Comparison of ENCODE assay signal across 8 cellular contexts in genomic region chr14:101964297-101965144, GRCh38. TPM values are rescaled to one million over a fixed set of nuclear protein-coding genes. Genes with fewer than 3 reads are reported as not detected.
DNase-seq lines count a peak whose midpoint lies in the region; ATAC-seq and FAIRE-seq lines count a peak whose summit lies in the region.

TSS of gene DYNC1H1 (plus strand) at chr14:101964573. CDS start at chr14:101964692, 119 bp downstream.

- H3K79me1 ChIP-seq in neuronal stem cell (ENCODE audit: low read depth, low read length): peaks cover 16% of the 10 kb centered on the region

- DNase-seq in GM04504 (ENCODE audit: low read depth) (peak; percentile 75), NCI-H1092 (lab: John Stamatoyannopoulos, UW) (peak; percentile 93), SK-N-MC (ENCODE audit: low read depth, low spot score) (no peak), frontal cortex (ENCODE audit: low spot score in 2 of 2) (peak; percentile 92 to 96), neuronal stem cell (ENCODE audit: low spot score) (peak; percentile 89), stromal cell of bone marrow (ENCODE audit: low read depth) (peak; percentile 82)
- DNase-seq in activated naive CD4-positive, alpha-beta T cell treated with anti-CD3 and anti-CD28 coated beads for 36 hours: peak; percentile 86

- peaks cover 3% of the 10 kb centered on the region for H3K36me3 Mint-ChIP-seq in activated naive CD4-positive, alpha-beta T cell treated with anti-CD3 and anti-CD28 coated beads for 36 hours (ENCODE audit: low read depth)

- H3K27me3 Mint-ChIP-seq in activated naive CD4-positive, alpha-beta T cell treated with anti-CD3 and anti-CD28 coated beads for 36 hours (ENCODE audit: low read depth): no peaks in the 10 kb centered on the region

- peak within 1 kb of the TSS; percentile 88 for H2BK12ac ChIP-seq in neuronal stem cell (ENCODE audit: low read length)

- intact Hi-C loops in activated naive CD4-positive, alpha-beta T cell treated with anti-CD3 and anti-CD28 coated beads for 36 hours (cut with micrococcal nuclease): loop anchor here (1.0 to 10.0 kb wide), 10 partner anchors 16 to 630 kb away; partner anchors contain the start of genes HSP90AA1, PPP2R5C, RCOR1 and WDR20

- peak within 1 kb of the TSS; percentile 71 for H3K27ac Mint-ChIP-seq in activated naive CD4-positive, alpha-beta T cell treated with anti-CD3 and anti-CD28 coated beads for 36 hours

- H2AK5ac ChIP-seq in neuronal stem cell (ENCODE audit: low read depth, low read length): peak within 1 kb of the TSS; percentile 98

- peak within 1 kb of the TSS; percentile 99 for H3K18ac ChIP-seq in neuronal stem cell (ENCODE audit: low read length)

- no peak within 1 kb of the TSS for H4K8ac ChIP-seq in neuronal stem cell (ENCODE audit: low read depth, low read length)

- peak; percentile 89 for ATAC-seq in HG02571 (IDR thresholded peaks at IDR 0.05; ENCODE audit: unreplicated experiment)

- no peak within 1 kb of the TSS for H2BK120ac ChIP-seq in neuronal stem cell (ENCODE audit: low read depth, low read length)

- WGBS in neuronal stem cell (ENCODE audit: extremely low coverage in 2 of 2, insufficient read length in 2 of 2, insufficient replicate concordance in 1 of 2), 2 donors: no CpG with 5 or more reads among the region's 108 CpGs

- peaks cover 27% of the 10 kb centered on the region for H3K36me3 ChIP-seq in SK-N-MC (ENCODE audit: insufficient read depth, low read length)
- peaks cover under 1 to 31% of the 10 kb centered on the region in 2 donors for H3K36me3 ChIP-seq in neuronal stem cell (replicated peaks in 1 of 2; ENCODE audit: control insufficient read depth in 2 of 2, insufficient read depth in 2 of 2, low read length in 2 of 2)

- no peaks in the 10 kb centered on the region for H3K9me3 Mint-ChIP-seq in activated naive CD4-positive, alpha-beta T cell treated with anti-CD3 and anti-CD28 coated beads for 36 hours

- no peak for FAIRE-seq in frontal cortex (lab: Jason Lieb, UNC)

- H3K4me3 ChIP-seq in SK-N-MC (peak within 1 kb of the TSS; percentile 87), neuronal stem cell (ENCODE audit: low read length in 2 of 2) (peak within 1 kb of the TSS; percentile 87 to 99)

- H3K4me2 ChIP-seq in neuronal stem cell (ENCODE audit: insufficient read depth, low read length, poor library complexity, severe bottlenecking): peak within 1 kb of the TSS; percentile 63

- H3K9ac ChIP-seq in SK-N-MC (ENCODE audit: insufficient read length) (peak within 1 kb of the TSS; percentile 88), neuronal stem cell (ENCODE audit: low read depth, low read length, poor library complexity) (peak within 1 kb of the TSS; percentile 99)

- peaks cover 39% of the 10 kb centered on the region for H3K4me1 Mint-ChIP-seq in activated naive CD4-positive, alpha-beta T cell treated with anti-CD3 and anti-CD28 coated beads for 36 hours (ENCODE audit: low read depth)

- CTCF ChIA-PET in activated naive CD4-positive, alpha-beta T cell treated with anti-CD3 and anti-CD28 coated beads for 36 hours (lab: Charles Lee): interaction anchor here (0.9 to 1.9 kb wide), 3 partner anchors 16 to 258 kb away, joined by 3 to 11 read pairs (median 6); no protein-coding TSS in a partner anchor

- peak within 1 kb of the TSS; percentile 74 for H4K91ac ChIP-seq in neuronal stem cell (ENCODE audit: low read depth, low read length, poor library complexity)

- peaks cover 0 to 2% of the 10 kb centered on the region in 2 donors for H3K4me1 ChIP-seq in neuronal stem cell (ENCODE audit: control insufficient read depth in 2 of 2, insufficient read depth in 1 of 2, low read depth in 1 of 2, low read length in 2 of 2)

- H2AFZ ChIP-seq in neuronal stem cell (ENCODE audit: low read length): peak within 1 kb of the TSS; percentile 92

- peak within 1 kb of the TSS; percentile 99 for H3K23ac ChIP-seq in neuronal stem cell (ENCODE audit: low read depth, low read length, poor library complexity)

- peak within 1 kb of the TSS; percentile 99 for H3K14ac ChIP-seq in neuronal stem cell (ENCODE audit: low read length)

- H3K9me3 ChIP-seq in SK-N-MC (ENCODE audit: low read depth, low read length): no peaks in the 10 kb centered on the region
- H3K9me3 ChIP-seq in neuronal stem cell (replicated peaks in 1 of 2; ENCODE audit: control insufficient read depth in 2 of 2, insufficient read depth in 1 of 2, low read depth in 1 of 2, low read length in 2 of 2): no peaks in the 10 kb centered on the region

- peak within 1 kb of the TSS; percentile 6 for H3K4ac ChIP-seq in neuronal stem cell (ENCODE audit: low read length)

- H3K27ac ChIP-seq in SK-N-MC (peak within 1 kb of the TSS; percentile 99), neuronal stem cell (replicated peaks; ENCODE audit: low read length) (peak within 1 kb of the TSS; percentile 50)

- H2BK15ac ChIP-seq in neuronal stem cell (ENCODE audit: low read length): peak within 1 kb of the TSS; percentile 77

- peak within 1 kb of the TSS; percentile 98 for H2BK5ac ChIP-seq in neuronal stem cell (ENCODE audit: low read length)

- peak within 1 kb of the TSS; percentile 89 for H3K4me3 Mint-ChIP-seq in activated naive CD4-positive, alpha-beta T cell treated with anti-CD3 and anti-CD28 coated beads for 36 hours

- H3K27me3 ChIP-seq in neuronal stem cell (ENCODE audit: control insufficient read depth in 3 of 3, insufficient read depth in 3 of 3, low read depth in 1 of 3, low read length in 3 of 3): peaks cover 0 to 6% (median 0%) of the 10 kb centered on the region in 3 experiments

RNA-seq across cellular contexts. Expression of gene DYNC1H1, which starts in this region (rescaled TPM):
- 100 to 1,000 TPM; 207 to 208 TPM for total RNA-seq in activated naive CD4-positive, alpha-beta T cell treated with anti-CD3 and anti-CD28 coated beads for 36 hours
- 565 TPM for total RNA-seq in frontal cortex
- 54.3 TPM for polyA plus RNA-seq in neuronal stem cell (2013, experiment 1 of 2)
- polyA plus RNA-seq in neuronal stem cell (2013, experiment 2 of 2): 50.1 TPM
